In the genomic region with DNA sequence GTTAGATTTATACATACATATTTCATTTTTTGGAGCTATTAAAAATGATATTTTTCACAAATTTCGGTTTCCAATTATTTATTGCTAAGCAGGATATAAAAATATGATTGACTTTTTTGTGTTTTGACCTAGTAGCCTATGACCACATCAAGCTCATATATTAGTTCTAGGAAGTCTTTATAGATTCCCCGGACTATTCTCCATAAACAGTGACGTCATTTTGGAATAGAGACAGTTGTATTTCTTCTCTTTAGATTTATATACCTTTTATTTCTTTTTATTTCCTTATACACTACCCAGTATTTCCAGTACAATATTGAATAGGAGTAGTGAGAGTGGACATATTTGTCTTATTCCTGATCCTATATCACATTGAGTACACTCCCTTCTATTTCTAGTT, we compare ENCODE assay signal across 2 cellular contexts.
A peak's percentile ranks its signal among the peaks of the same experiment; 100 is the strongest.
TF ChIP-seq lines count a peak whose summit lies in the region.

No MANE protein-coding gene starts in this region.

TF ChIP-seq in HepG2, 621 proteins besides CTCF, POLR2A, EP300 and RAD21:
- TF ChIP-seq, protein P1, sequence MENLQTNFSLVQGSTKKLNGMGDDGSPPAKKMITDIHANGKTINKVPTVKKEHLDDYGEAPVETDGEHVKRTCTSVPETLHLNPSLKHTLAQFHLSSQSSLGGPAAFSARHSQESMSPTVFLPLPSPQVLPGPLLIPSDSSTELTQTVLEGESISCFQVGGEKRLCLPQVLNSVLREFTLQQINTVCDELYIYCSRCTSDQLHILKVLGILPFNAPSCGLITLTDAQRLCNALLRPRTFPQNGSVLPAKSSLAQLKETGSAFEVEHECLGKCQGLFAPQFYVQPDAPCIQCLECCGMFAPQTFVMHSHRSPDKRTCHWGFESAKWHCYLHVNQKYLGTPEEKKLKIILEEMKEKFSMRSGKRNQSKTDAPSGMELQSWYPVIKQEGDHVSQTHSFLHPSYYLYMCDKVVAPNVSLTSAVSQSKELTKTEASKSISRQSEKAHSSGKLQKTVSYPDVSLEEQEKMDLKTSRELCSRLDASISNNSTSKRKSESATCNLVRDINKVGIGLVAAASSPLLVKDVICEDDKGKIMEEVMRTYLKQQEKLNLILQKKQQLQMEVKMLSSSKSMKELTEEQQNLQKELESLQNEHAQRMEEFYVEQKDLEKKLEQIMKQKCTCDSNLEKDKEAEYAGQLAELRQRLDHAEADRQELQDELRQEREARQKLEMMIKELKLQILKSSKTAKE (CRISPR knock-in tag; IDR thresholded peaks at IDR 0.05; ENCODE audit: borderline replicate concordance) = no peak
- TF ChIP-seq FOXK2 (IDR thresholded peaks at IDR 0.05) = no peak
- peak; percentile 93 for TF ChIP-seq ATF7 (IDR thresholded peaks at IDR 0.05)
- no peak for TF ChIP-seq ATF7 (CRISPR knock-in tag; IDR thresholded peaks at IDR 0.05)
- no peak for TF ChIP-seq LCORL (IDR thresholded peaks at IDR 0.05)
- TF ChIP-seq LCORL (CRISPR knock-in tag; IDR thresholded peaks at IDR 0.05) = no peak
- TF ChIP-seq HOXA5 (CRISPR knock-in tag; IDR thresholded peaks at IDR 0.05) = no peak
- no peak for TF ChIP-seq RBM39 (IDR thresholded peaks at IDR 0.05; ENCODE audit: low read depth, low read length, poor library complexity, severe bottlenecking)
- no peak for TF ChIP-seq KAT7 (CRISPR knock-in tag; IDR thresholded peaks at IDR 0.05; ENCODE audit: borderline replicate concordance)
- TF ChIP-seq, protein P2, sequence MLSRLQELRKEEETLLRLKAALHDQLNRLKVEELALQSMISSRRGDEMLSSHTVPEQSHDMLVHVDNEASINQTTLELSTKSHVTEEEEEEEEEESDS (CRISPR knock-in tag; IDR thresholded peaks at IDR 0.05; ENCODE audit: borderline replicate concordance) = no peak
- TF ChIP-seq ZBTB38 (CRISPR knock-in tag; IDR thresholded peaks at IDR 0.05) = no peak
- TF ChIP-seq JUN (CRISPR knock-in tag; IDR thresholded peaks at IDR 0.05) = no peak
- no peak for TF ChIP-seq TOPORS (CRISPR knock-in tag; IDR thresholded peaks at IDR 0.05)
- TF ChIP-seq GFI1 (CRISPR knock-in tag; IDR thresholded peaks at IDR 0.05; ENCODE audit: borderline replicate concordance) = no peak
- peak; percentile 84 for TF ChIP-seq CREB1 (IDR thresholded peaks at IDR 0.05)
- no peak for TF ChIP-seq CREB1 (CRISPR knock-in tag; IDR thresholded peaks at IDR 0.05)
- TF ChIP-seq, protein P3, sequence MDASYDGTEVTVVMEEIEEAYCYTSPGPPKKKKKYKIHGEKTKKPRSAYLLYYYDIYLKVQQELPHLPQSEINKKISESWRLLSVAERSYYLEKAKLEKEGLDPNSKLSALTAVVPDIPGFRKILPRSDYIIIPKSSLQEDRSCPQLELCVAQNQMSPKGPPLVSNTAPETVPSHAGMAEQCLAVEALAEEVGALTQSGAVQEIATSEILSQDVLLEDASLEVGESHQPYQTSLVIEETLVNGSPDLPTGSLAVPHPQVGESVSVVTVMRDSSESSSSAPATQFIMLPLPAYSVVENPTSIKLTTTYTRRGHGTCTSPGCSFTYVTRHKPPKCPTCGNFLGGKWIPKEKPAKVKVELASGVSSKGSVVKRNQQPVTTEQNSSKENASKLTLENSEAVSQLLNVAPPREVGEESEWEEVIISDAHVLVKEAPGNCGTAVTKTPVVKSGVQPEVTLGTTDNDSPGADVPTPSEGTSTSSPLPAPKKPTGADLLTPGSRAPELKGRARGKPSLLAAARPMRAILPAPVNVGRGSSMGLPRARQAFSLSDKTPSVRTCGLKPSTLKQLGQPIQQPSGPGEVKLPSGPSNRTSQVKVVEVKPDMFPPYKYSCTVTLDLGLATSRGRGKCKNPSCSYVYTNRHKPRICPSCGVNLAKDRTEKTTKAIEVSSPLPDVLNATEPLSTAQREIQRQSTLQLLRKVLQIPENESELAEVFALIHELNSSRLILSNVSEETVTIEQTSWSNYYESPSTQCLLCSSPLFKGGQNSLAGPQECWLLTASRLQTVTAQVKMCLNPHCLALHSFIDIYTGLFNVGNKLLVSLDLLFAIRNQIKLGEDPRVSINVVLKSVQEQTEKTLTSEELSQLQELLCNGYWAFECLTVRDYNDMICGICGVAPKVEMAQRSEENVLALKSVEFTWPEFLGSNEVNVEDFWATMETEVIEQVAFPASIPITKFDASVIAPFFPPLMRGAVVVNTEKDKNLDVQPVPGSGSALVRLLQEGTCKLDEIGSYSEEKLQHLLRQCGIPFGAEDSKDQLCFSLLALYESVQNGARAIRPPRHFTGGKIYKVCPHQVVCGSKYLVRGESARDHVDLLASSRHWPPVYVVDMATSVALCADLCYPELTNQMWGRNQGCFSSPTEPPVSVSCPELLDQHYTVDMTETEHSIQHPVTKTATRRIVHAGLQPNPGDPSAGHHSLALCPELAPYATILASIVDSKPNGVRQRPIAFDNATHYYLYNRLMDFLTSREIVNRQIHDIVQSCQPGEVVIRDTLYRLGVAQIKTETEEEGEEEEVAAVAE (CRISPR knock-in tag; IDR thresholded peaks at IDR 0.05; ENCODE audit: borderline replicate concordance) = no peak
- no peak for TF ChIP-seq ARNT (IDR thresholded peaks at IDR 0.05)
- no peak for TF ChIP-seq HNF4G (IDR thresholded peaks at IDR 0.05; ENCODE audit: borderline replicate concordance, low read depth, low read length)
- TF ChIP-seq HNF4G (CRISPR knock-in tag; IDR thresholded peaks at IDR 0.05; ENCODE audit: borderline replicate concordance, low read depth) = no peak
- TF ChIP-seq XRCC5 (optimal IDR thresholded peaks at IDR 0.05; ENCODE audit: low read length) = no peak

TF ChIP-seq in K562, 482 proteins besides CTCF, POLR2A, EP300 and RAD21:
- no peak for TF ChIP-seq ZNF354B (CRISPR knock-in tag; IDR thresholded peaks at IDR 0.05)
- no peak for TF ChIP-seq CSDE1 (IDR thresholded peaks at IDR 0.05)
- 0 out of 2 replicates have a peak, but pooled peaks have one; percentile 16 for TF ChIP-seq ATF7 (IDR thresholded peaks at IDR 0.05)
